1 cellular context compared by ENCODE assay signal in the genomic region with DNA sequence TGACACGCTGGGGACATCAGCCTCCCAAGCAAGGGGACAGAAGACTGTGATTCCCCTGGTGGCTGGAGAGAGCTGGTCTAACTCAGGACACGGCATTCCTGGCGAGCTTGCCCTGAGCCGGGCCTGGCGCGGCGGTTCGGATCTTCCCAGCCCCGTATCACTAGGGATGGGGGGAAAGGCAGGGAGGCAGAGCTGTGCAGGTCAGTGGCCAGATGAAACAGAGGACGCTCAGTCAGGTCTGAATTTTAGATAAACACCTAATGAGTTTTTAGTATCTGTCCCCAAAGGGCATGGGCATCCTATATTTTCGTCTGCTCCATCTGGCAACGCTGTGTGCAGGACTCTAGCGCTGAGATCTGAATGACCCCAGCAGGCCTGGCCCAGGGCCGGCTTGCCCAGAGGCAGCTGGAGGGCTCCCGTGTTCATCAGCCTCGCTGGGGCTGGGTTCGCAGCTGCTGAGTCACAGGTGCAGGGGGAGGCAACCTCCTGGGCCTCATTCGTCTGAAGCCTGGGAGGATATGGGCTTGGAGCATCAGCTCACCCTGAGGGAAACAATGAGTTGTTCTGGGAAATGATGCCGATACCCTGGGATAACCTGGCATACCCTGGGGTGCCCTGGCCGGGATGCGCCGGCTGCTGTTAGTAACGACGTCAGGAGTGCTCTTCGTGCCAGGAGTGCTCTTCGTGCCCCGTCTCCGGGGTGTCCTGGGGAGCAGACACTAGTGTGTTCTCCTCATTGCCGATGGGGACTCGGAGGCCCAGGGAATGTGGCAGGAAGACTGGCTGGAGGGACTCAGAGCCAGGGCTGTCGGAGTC.
TF ChIP-seq lines count a peak whose summit lies in the region.

No MANE protein-coding gene starts in this region.

TF ChIP-seq in GM23338, 12 proteins besides CTCF, POLR2A, EP300 and RAD21 (continued from another document):
- TF ChIP-seq, protein P1, sequence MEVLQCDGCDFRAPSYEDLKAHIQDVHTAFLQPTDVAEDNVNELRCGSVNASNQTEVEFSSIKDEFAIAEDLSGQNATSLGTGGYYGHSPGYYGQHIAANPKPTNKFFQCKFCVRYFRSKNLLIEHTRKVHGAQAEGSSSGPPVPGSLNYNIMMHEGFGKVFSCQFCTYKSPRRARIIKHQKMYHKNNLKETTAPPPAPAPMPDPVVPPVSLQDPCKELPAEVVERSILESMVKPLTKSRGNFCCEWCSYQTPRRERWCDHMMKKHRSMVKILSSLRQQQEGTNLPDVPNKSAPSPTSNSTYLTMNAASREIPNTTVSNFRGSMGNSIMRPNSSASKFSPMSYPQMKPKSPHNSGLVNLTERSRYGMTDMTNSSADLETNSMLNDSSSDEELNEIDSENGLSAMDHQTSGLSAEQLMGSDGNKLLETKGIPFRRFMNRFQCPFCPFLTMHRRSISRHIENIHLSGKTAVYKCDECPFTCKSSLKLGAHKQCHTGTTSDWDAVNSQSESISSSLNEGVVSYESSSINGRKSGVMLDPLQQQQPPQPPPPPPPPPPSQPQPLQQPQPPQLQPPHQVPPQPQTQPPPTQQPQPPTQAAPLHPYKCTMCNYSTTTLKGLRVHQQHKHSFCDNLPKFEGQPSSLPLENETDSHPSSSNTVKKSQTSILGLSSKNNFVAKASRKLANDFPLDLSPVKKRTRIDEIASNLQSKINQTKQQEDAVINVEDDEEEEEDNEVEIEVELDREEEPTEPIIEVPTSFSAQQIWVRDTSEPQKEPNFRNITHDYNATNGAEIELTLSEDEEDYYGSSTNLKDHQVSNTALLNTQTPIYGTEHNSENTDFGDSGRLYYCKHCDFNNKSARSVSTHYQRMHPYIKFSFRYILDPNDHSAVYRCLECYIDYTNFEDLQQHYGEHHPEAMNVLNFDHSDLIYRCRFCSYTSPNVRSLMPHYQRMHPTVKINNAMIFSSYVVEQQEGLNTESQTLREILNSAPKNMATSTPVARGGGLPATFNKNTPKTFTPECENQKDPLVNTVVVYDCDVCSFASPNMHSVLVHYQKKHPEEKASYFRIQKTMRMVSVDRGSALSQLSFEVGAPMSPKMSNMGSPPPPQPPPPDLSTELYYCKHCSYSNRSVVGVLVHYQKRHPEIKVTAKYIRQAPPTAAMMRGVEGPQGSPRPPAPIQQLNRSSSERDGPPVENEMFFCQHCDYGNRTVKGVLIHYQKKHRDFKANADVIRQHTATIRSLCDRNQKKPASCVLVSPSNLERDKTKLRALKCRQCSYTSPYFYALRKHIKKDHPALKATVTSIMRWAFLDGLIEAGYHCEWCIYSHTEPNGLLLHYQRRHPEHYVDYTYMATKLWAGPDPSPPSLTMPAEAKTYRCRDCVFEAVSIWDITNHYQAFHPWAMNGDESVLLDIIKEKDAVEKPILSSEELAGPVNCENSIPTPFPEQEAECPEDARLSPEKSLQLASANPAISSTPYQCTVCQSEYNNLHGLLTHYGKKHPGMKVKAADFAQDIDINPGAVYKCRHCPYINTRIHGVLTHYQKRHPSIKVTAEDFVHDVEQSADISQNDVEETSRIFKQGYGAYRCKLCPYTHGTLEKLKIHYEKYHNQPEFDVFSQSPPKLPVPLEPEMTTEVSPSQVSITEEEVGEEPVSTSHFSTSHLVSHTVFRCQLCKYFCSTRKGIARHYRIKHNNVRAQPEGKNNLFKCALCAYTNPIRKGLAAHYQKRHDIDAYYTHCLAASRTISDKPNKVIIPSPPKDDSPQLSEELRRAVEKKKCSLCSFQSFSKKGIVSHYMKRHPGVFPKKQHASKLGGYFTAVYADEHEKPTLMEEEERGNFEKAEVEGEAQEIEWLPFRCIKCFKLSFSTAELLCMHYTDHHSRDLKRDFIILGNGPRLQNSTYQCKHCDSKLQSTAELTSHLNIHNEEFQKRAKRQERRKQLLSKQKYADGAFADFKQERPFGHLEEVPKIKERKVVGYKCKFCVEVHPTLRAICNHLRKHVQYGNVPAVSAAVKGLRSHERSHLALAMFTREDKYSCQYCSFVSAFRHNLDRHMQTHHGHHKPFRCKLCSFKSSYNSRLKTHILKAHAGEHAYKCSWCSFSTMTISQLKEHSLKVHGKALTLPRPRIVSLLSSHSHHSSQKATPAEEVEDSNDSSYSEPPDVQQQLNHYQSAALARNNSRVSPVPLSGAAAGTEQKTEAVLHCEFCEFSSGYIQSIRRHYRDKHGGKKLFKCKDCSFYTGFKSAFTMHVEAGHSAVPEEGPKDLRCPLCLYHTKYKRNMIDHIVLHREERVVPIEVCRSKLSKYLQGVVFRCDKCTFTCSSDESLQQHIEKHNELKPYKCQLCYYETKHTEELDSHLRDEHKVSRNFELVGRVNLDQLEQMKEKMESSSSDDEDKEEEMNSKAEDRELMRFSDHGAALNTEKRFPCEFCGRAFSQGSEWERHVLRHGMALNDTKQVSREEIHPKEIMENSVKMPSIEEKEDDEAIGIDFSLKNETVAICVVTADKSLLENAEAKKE (CRISPR knock-in tag; IDR thresholded peaks at IDR 0.05): no peak
- no peak for TF ChIP-seq EZH2phosphoT487 (IDR thresholded peaks at IDR 0.05; ENCODE audit: unreplicated experiment)
- TF ChIP-seq, protein P2, sequence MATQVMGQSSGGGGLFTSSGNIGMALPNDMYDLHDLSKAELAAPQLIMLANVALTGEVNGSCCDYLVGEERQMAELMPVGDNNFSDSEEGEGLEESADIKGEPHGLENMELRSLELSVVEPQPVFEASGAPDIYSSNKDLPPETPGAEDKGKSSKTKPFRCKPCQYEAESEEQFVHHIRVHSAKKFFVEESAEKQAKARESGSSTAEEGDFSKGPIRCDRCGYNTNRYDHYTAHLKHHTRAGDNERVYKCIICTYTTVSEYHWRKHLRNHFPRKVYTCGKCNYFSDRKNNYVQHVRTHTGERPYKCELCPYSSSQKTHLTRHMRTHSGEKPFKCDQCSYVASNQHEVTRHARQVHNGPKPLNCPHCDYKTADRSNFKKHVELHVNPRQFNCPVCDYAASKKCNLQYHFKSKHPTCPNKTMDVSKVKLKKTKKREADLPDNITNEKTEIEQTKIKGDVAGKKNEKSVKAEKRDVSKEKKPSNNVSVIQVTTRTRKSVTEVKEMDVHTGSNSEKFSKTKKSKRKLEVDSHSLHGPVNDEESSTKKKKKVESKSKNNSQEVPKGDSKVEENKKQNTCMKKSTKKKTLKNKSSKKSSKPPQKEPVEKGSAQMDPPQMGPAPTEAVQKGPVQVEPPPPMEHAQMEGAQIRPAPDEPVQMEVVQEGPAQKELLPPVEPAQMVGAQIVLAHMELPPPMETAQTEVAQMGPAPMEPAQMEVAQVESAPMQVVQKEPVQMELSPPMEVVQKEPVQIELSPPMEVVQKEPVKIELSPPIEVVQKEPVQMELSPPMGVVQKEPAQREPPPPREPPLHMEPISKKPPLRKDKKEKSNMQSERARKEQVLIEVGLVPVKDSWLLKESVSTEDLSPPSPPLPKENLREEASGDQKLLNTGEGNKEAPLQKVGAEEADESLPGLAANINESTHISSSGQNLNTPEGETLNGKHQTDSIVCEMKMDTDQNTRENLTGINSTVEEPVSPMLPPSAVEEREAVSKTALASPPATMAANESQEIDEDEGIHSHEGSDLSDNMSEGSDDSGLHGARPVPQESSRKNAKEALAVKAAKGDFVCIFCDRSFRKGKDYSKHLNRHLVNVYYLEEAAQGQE (IDR thresholded peaks at IDR 0.05; ENCODE audit: unreplicated experiment): no peak
- TF ChIP-seq EZH2 (IDR thresholded peaks at IDR 0.05; ENCODE audit: low read depth, unreplicated experiment): no peak
